9 cellular contexts compared by ENCODE assay signal in genomic region chr10:74153123-74153522, GRCh38. TPM values are rescaled to one million over a fixed set of nuclear protein-coding genes. Genes with fewer than 3 reads are reported as not detected.
DNase-seq lines count a peak whose midpoint lies in the region; ATAC-seq, FAIRE-seq and TF ChIP-seq lines count a peak whose summit lies in the region.
"Had no signal": no experiment of that assay in that cellular context is flagged by ENCODE, and none has a peak within 500 bp of the region (broad histone marks: within the 10 kb centered on the region; RNA-seq: fewer than 3 reads in every experiment).

No MANE protein-coding gene starts in this region.

- peaks cover 3% of the 10 kb centered on the region for H3K36me3 Mint-ChIP-seq in CD4-positive, alpha-beta T cell (ENCODE audit: low read depth)
- peaks cover 7% of the 10 kb centered on the region for H3K36me3 Mint-ChIP-seq in activated T-helper 2 cell treated with anti-CD3 and anti-CD28 coated beads, Interferon-gamma antibody, Interleukin-2, Interleukin-4, amounts not matched to agents 10 μg/mL and 5 μg/mL and 100 μg/mL, durations not matched to agents 14 hours and 24 hours and 36 hours (ENCODE audit: low read depth)

- H3K9me2 ChIP-seq in neural cell (ENCODE audit: insufficient read depth, low read length), result no peaks in the 10 kb centered on the region

- H3K9ac ChIP-seq in HUES64 (ENCODE audit: low read depth, low read length) (peak overlapping the region; percentile 83; the same call in 1 of the 2 replicates), neural cell (ENCODE audit: low read length) (no peak overlapping the region)

- POLR2A ChIA-PET in CD4-positive, alpha-beta T cell (lab: Charles Lee), result interaction anchor here (0.9 kb wide), 1 partner anchor 14 kb away, joined by 3 read pairs; no protein-coding TSS in a partner anchor

- no peak overlapping the region for H3K27ac ChIP-seq in CD4-positive, alpha-beta T cell (ENCODE audit: low read depth, low read length)
- no peak overlapping the region for H3K27ac ChIP-seq in HUES64 (ENCODE audit: low read depth, low read length)
- no peak overlapping the region for H3K27ac ChIP-seq in neural cell (ENCODE audit: low read length)
- H3K27ac ChIP-seq: neutrophil had no signal

- CTCF ChIA-PET in CD4-positive, alpha-beta T cell (lab: Charles Lee), result no interaction called here

- no peaks in the 10 kb centered on the region for H3K9me3 ChIP-seq in CD4-positive, alpha-beta T cell (ENCODE audit: control insufficient read depth, low read length)
- H3K9me3 ChIP-seq in HUES64 (ENCODE audit: insufficient read depth, low read depth, low read length) (no peaks in the 10 kb centered on the region), neural cell (ENCODE audit: low read length) (no peaks in the 10 kb centered on the region)
- H3K9me3 ChIP-seq: neutrophil had no signal

- no peaks in the 10 kb centered on the region for H3K27me3 Mint-ChIP-seq in CD4-positive, alpha-beta T cell
- no peaks in the 10 kb centered on the region for H3K27me3 Mint-ChIP-seq in activated T-helper 2 cell treated with anti-CD3 and anti-CD28 coated beads, Interferon-gamma antibody, Interleukin-2, Interleukin-4, amounts not matched to agents 10 μg/mL and 5 μg/mL and 100 μg/mL, durations not matched to agents 14 hours and 24 hours and 36 hours (ENCODE audit: low read depth)

- H2AFZ ChIP-seq in neural cell (ENCODE audit: low read depth, low read length), result no peak overlapping the region

- peak overlapping the region; percentile 85 for H3K4me3 ChIP-seq in HUES64 (ENCODE audit: low read length)
- H3K4me3 ChIP-seq in bronchial epithelial cell (ENCODE audit: low read depth, low read length), result no peak overlapping the region
- peak overlapping the region; percentile 91 for H3K4me3 ChIP-seq in neural cell (ENCODE audit: low read length)

- H4K20me1 ChIP-seq in neural cell (ENCODE audit: insufficient read depth), result no peaks in the 10 kb centered on the region

- FAIRE-seq in bronchial epithelial cell (lab: Jason Lieb, UNC), result no peak

- 68% methylated on average over 3 of the region's 4 CpGs for WGBS in HUES64

- H3K27ac Mint-ChIP-seq in CD4-positive, alpha-beta T cell, result peak overlapping the region; percentile 25
- no peak overlapping the region for H3K27ac Mint-ChIP-seq in activated T-helper 2 cell treated with anti-CD3 and anti-CD28 coated beads, Interferon-gamma antibody, Interleukin-2, Interleukin-4, amounts not matched to agents 10 μg/mL and 5 μg/mL and 100 μg/mL, durations not matched to agents 14 hours and 24 hours and 36 hours

- H3K4me2 ChIP-seq in neural cell (ENCODE audit: low read length), result peak overlapping the region; percentile 47

- DNase-seq in CD4-positive, alpha-beta T cell, result no peak
- DNase-seq in bronchial epithelial cell (ENCODE audit: low read depth), result peak; percentile 74
- DNase-seq in NCI-H146 treated with DMSO at 0.1 percent for 48 hours (lab: John Stamatoyannopoulos, UW; ENCODE audit: unreplicated experiment), result no peak
- no peak for DNase-seq in activated T-helper 2 cell treated with anti-CD3 and anti-CD28 coated beads, Interferon-gamma antibody, Interleukin-2, Interleukin-4, amounts not matched to agents 10 μg/mL and 5 μg/mL and 100 μg/mL, durations not matched to agents 14 hours and 24 hours and 36 hours (ENCODE audit: low spot score)
- DNase-seq in medulla oblongata (ENCODE audit: extremely low spot score), result no peak

- H3K79me2 ChIP-seq in neural cell (replicated peaks; ENCODE audit: insufficient read depth, low read length), result peaks cover 46% of the 10 kb centered on the region

- no peak for ATAC-seq in CD4-positive, alpha-beta T cell (ENCODE audit: poor library complexity)
- no peak for ATAC-seq in GM21717 (IDR thresholded peaks at IDR 0.05; ENCODE audit: unreplicated experiment)

- no peaks in the 10 kb centered on the region for H3K27me3 ChIP-seq in CD4-positive, alpha-beta T cell (ENCODE audit: control insufficient read depth, insufficient read depth, low read length)
- no peaks in the 10 kb centered on the region for H3K27me3 ChIP-seq in HUES64 (ENCODE audit: insufficient read depth, low read length)
- no peaks in the 10 kb centered on the region for H3K27me3 ChIP-seq in bronchial epithelial cell (ENCODE audit: control insufficient read depth, insufficient read depth, low read length)
- no peaks in the 10 kb centered on the region for H3K27me3 ChIP-seq in neural cell (ENCODE audit: insufficient read depth, low read depth, low read length)
- H3K27me3 ChIP-seq: neutrophil had no signal

- no peak for TF ChIP-seq CTCF in CD4-positive, alpha-beta T cell (IDR thresholded peaks at IDR 0.05)
- TF ChIP-seq CTCF in bronchial epithelial cell (IDR thresholded peaks at IDR 0.05; ENCODE audit: insufficient read depth, low read length, severe bottlenecking), result peak; percentile 67
- TF ChIP-seq CTCF in neural cell (IDR thresholded peaks at IDR 0.05; ENCODE audit: poor library complexity, severe bottlenecking), result no peak

- intact Hi-C loops in CD4-positive, alpha-beta T cell (cut with DNase I, micrococcal nuclease), result loop anchor here (5.0 to 10.0 kb wide), 8 partner anchors 59 to 1079 kb away; partner anchors contain the start of genes CAMK2G (in 1 of the 2), CHCHD1 (in 1 of the 2), KAT6B (in 1 of the 2) and VDAC2 (in 1 of the 2)
- intact Hi-C loops in activated T-helper 2 cell treated with anti-CD3 and anti-CD28 coated beads, Interferon-gamma antibody, Interleukin-2, Interleukin-4, amounts not matched to agents 10 μg/mL and 5 μg/mL and 100 μg/mL, durations not matched to agents 14 hours and 24 hours and 36 hours (cut with micrococcal nuclease), result loop anchor here (5.0 to 10.0 kb wide), 3 partner anchors 39 to 1082 kb away; partner anchors contain the start of gene COMTD1

- H3K4me3 Mint-ChIP-seq in CD4-positive, alpha-beta T cell, result peak overlapping the region; percentile 67
- no peak overlapping the region for H3K4me3 Mint-ChIP-seq in activated T-helper 2 cell treated with anti-CD3 and anti-CD28 coated beads, Interferon-gamma antibody, Interleukin-2, Interleukin-4, amounts not matched to agents 10 μg/mL and 5 μg/mL and 100 μg/mL, durations not matched to agents 14 hours and 24 hours and 36 hours (ENCODE audit: low read depth)

- no peaks in the 10 kb centered on the region for H3K36me3 ChIP-seq in HUES64 (ENCODE audit: insufficient read depth, low read length)
- H3K36me3 ChIP-seq in bronchial epithelial cell (ENCODE audit: control insufficient read depth, insufficient read depth, low read length), result no peaks in the 10 kb centered on the region
- H3K36me3 ChIP-seq in neural cell (ENCODE audit: insufficient read depth, low read length), result no peaks in the 10 kb centered on the region
- H3K36me3 ChIP-seq: neutrophil had no signal

- peaks cover 40% of the 10 kb centered on the region for H3K4me1 Mint-ChIP-seq in CD4-positive, alpha-beta T cell (ENCODE audit: low read depth)
- peaks cover 25% of the 10 kb centered on the region for H3K4me1 Mint-ChIP-seq in activated T-helper 2 cell treated with anti-CD3 and anti-CD28 coated beads, Interferon-gamma antibody, Interleukin-2, Interleukin-4, amounts not matched to agents 10 μg/mL and 5 μg/mL and 100 μg/mL, durations not matched to agents 14 hours and 24 hours and 36 hours (ENCODE audit: low read depth)

- peaks cover 19% of the 10 kb centered on the region for H3K4me1 ChIP-seq in HUES64 (ENCODE audit: insufficient read depth, low read length)

- no peak for TF ChIP-seq EP300 in neural cell (conservative IDR thresholded peaks at IDR 0.05; ENCODE audit: poor library complexity, severe bottlenecking)

- no peak for TF ChIP-seq RAD21 in neural cell (conservative IDR thresholded peaks at IDR 0.05)

- no peaks in the 10 kb centered on the region for H3K9me3 Mint-ChIP-seq in CD4-positive, alpha-beta T cell
- H3K9me3 Mint-ChIP-seq in activated T-helper 2 cell treated with anti-CD3 and anti-CD28 coated beads, Interferon-gamma antibody, Interleukin-2, Interleukin-4, amounts not matched to agents 10 μg/mL and 5 μg/mL and 100 μg/mL, durations not matched to agents 14 hours and 24 hours and 36 hours, result no peaks in the 10 kb centered on the region

- H3F3A ChIP-seq in neural cell (ENCODE audit: insufficient read depth, low read length, poor library complexity, severe bottlenecking), result no peaks in the 10 kb centered on the region

TF ChIP-seq in neural cell, 6 proteins besides CTCF, POLR2A, EP300 and RAD21 (continues in another document):
- no peak for TF ChIP-seq POLR2AphosphoS5 (IDR thresholded peaks at IDR 0.05)

RNA-seq across cellular contexts. Expression of gene ADK, which starts 2.1 kb away (rescaled TPM):
- 10 to 100 TPM; 15.3 to 17.6 TPM for total RNA-seq in CD4-positive, alpha-beta T cell
- polyA plus RNA-seq in HUES64 (2013, experiment 1 of 2), result 30.0 TPM
- 33.9 TPM for polyA plus RNA-seq in HUES64 (2013, experiment 2 of 2)
- 41.5 and 53.7 TPM in 2 replicates for total RNA-seq in bronchial epithelial cell
- polyA plus RNA-seq in neural cell, result 15.3 and 19.5 TPM in 2 replicates
- polyA minus RNA-seq in neural cell, result 35.8 and 37.6 TPM in 2 replicates
- 64.2 and 64.5 TPM in 2 replicates for total RNA-seq in activated T-helper 2 cell treated with anti-CD3 and anti-CD28 coated beads, Interferon-gamma antibody, Interleukin-2, Interleukin-4, amounts not matched to agents 10 μg/mL and 5 μg/mL and 100 μg/mL, durations not matched to agents 14 hours and 24 hours and 36 hours

RNA-seq across cellular contexts. Expression of gene AP3M1, which starts 2.5 kb away (rescaled TPM):
- 10 to 100 TPM; 14.8 to 17.6 TPM for total RNA-seq in CD4-positive, alpha-beta T cell
- polyA plus RNA-seq in HUES64 (2013, experiment 1 of 2), result 43.0 TPM
- polyA plus RNA-seq in HUES64 (2013, experiment 2 of 2), result 46.9 TPM
- total RNA-seq in bronchial epithelial cell, result 16.3 and 22.7 TPM in 2 replicates
- 26.7 and 28.1 TPM in 2 replicates for polyA plus RNA-seq in neural cell
- polyA minus RNA-seq in neural cell, result 61.6 and 65.5 TPM in 2 replicates
- total RNA-seq in activated T-helper 2 cell treated with anti-CD3 and anti-CD28 coated beads, Interferon-gamma antibody, Interleukin-2, Interleukin-4, amounts not matched to agents 10 μg/mL and 5 μg/mL and 100 μg/mL, durations not matched to agents 14 hours and 24 hours and 36 hours, result 46.0 and 46.9 TPM in 2 replicates
